Comparison of ENCODE assay signal across 24 cellular contexts in the genomic region with DNA sequence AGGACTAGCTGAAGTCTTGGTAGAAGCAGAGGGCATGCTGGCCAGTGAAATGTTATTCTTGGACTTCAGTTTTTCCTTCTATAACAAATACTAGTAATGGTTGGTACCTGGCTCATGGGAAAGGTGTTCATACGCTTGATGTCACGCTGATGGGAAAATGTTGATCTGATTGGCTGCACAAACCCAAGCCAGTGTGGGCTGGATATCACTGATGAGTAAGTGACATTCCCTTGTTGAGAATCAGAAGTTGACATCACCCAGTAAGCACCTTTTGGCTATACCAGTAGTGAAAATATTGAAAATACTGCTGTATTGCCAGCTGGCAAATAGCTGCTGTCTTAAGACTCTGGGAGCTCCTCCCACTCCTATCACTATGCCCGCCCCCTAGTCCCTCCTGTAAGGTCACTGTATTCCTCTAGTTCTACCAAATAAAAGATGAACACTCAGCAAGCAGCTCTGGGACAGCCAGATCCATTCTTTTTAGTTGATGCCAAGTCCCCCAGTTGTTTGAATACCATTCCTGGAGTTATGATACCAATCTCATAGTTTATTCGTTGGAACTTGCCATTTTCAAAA.
"Had no signal": no experiment of that assay in that cellular context is flagged by ENCODE, and none has a peak within 500 bp of the region (broad histone marks: within the 10 kb centered on the region; RNA-seq: fewer than 3 reads in every experiment).

No MANE protein-coding gene starts in this region.

- H3K9me3 ChIP-seq: SJCRH30, SK-N-SH had no signal

- H3K4me1 ChIP-seq: SJCRH30 had no signal

- H3K27me3 ChIP-seq: brain microvascular endothelial cell, SJCRH30 had no signal

- DNase-seq: activated CD4-positive, alpha-beta memory T cell treated with anti-CD3 and anti-CD28 coated beads, Interleukin-2, amount 10 ng/mL, durations not matched to agents 7 days and 5 days; activated CD4-positive, alpha-beta T cell treated with anti-CD3 and anti-CD28 coated beads for 36 hours; activated CD4-positive, alpha-beta T cell treated with anti-CD3 and anti-CD28 coated beads, Interleukin-2, amount 50 U/mL, for 1 hour; activated gamma-delta T cell treated with Interleukin-2 at 50 U/mL for 16 hours; activated naive CD4-positive, alpha-beta T cell treated with anti-CD3 and anti-CD28 coated beads, Interleukin-2, amount 10 ng/mL, durations not matched to agents 7 days and 5 days; activated naive CD8-positive, alpha-beta T cell treated with anti-CD3 and anti-CD28 coated beads for 36 hours; activated T-cell treated with anti-CD3 and anti-CD28 coated beads for 4 hours; activated T-cell treated with anti-CD3 and anti-CD28 coated beads, Interleukin-2, amount 50 U/mL, for 72 hours; brain microvascular endothelial cell; Karpas-422; NCI-H1092 treated with DMSO at 0.1 percent for 48 hours; NCI-H1417 treated with DMSO at 0.1 percent for 48 hours; NCI-H1694; NCI-H2029 treated with DMSO at 0.1 percent for 48 hours; NCI-H510A treated with DMSO at 0.1 percent for 48 hours; NCI-H69; NK-92 treated with Interleukin-12 subunit alpha and Interleukin-12 subunit beta, amount 100 ng/mL, for 24 hours; OCI-M1; Right ventricle myocardium superior; SJCRH30; SK-N-SH; T-helper 1 cell; WERI-Rb-1 had no signal

- H3K36me3 ChIP-seq: brain microvascular endothelial cell, SJCRH30, WERI-Rb-1 had no signal

- H3K4me3 ChIP-seq: SJCRH30 had no signal

- H3K27ac ChIP-seq: brain microvascular endothelial cell, RWPE1, SJCRH30, WERI-Rb-1 had no signal
